Comparison of ENCODE assay signal across 11 cellular contexts in the genomic region with DNA sequence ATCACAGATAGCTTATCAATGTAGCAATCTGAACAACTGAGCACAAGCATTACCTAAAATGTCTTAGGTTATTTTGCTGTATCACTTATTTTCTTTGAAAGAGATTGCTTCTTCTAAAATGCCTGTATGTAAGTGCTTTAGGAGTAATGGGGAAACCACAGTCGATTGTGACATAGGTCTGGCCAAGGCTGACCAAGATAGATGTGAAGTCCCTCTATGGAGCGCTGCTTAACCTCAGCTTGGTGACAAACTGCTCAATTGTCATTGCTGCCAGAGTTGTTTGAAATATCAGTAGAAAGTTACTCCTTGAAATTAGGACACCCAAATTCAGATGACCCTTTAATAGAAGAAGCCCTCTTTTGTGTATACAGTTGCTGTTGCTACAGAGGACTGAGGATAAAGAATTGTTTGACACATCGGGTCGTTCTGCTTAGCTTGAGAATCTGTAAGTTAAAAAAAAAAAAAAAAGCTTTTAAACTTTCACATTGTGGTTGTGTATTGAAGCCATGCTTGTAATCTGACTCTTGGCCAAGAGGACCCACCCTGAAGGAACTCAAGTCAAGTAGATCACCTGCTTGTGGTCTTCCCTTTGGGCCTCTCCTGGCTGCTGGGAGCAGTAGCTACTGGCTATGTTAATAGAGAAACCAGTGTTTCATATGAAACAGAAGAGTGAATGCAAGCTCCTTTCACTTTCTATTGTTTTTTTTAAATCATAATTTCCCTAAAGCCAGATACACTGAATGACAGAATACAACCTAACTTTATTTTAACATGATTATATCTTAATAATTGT.
A peak's percentile ranks its signal among the peaks of the same experiment; 100 is the strongest.
DNase-seq lines count a peak whose midpoint lies in the region; ATAC-seq lines count a peak whose summit lies in the region.
"Had no signal": no experiment of that assay in that cellular context is flagged by ENCODE, and none has a peak within 500 bp of the region (broad histone marks: within the 10 kb centered on the region; RNA-seq: fewer than 3 reads in every experiment).

No MANE protein-coding gene starts in this region.

- no peak overlapping the region for H3K4me3 Mint-ChIP-seq in activated naive CD8-positive, alpha-beta T cell treated with anti-CD3 and anti-CD28 coated beads, Interleukin-2, amount 50 U/mL, for 24 hours

- peak; percentile 93 for ATAC-seq in GM19025 (IDR thresholded peaks at IDR 0.05; ENCODE audit: low read depth, unreplicated experiment)
- ATAC-seq in HG02642 (IDR thresholded peaks at IDR 0.05; ENCODE audit: poor library complexity, unreplicated experiment) = peak; percentile 90
- ATAC-seq in HG03469 (IDR thresholded peaks at IDR 0.05; ENCODE audit: unreplicated experiment) = peak; percentile 92
- ATAC-seq in activated naive CD8-positive, alpha-beta T cell treated with anti-CD3 and anti-CD28 coated beads, Interleukin-2, amount 50 U/mL, for 24 hours = no peak
- ATAC-seq: esophagus mucosa had no signal

- no peak overlapping the region for H3K27ac Mint-ChIP-seq in activated naive CD8-positive, alpha-beta T cell treated with anti-CD3 and anti-CD28 coated beads, Interleukin-2, amount 50 U/mL, for 24 hours

- H3K36me3 Mint-ChIP-seq in activated naive CD8-positive, alpha-beta T cell treated with anti-CD3 and anti-CD28 coated beads, Interleukin-2, amount 50 U/mL, for 24 hours (ENCODE audit: low read depth) = no peaks in the 10 kb centered on the region

- peak; percentile 17 for DNase-seq in COLO668 (lab: John Stamatoyannopoulos, UW; ENCODE audit: unreplicated experiment)
- DNase-seq in hepatic stellate cell (ENCODE audit: low spot score) = no peak
- no peak for DNase-seq in effector CD8-positive, alpha-beta T cell (lab: John Stamatoyannopoulos, UW)
- no peak for DNase-seq in activated naive CD8-positive, alpha-beta T cell treated with anti-CD3 and anti-CD28 coated beads, Interleukin-2, amount 50 U/mL, for 24 hours
- DNase-seq in activated CD4-positive, alpha-beta T cell treated with anti-CD3 and anti-CD28 coated beads, Interleukin-2, amount 50 U/mL, for 1 hour = no peak
- DNase-seq: islet precursor cell, occipital lobe had no signal

- H3K4me1 Mint-ChIP-seq in activated naive CD8-positive, alpha-beta T cell treated with anti-CD3 and anti-CD28 coated beads, Interleukin-2, amount 50 U/mL, for 24 hours = no peaks in the 10 kb centered on the region

- no peaks in the 10 kb centered on the region for H3K27me3 Mint-ChIP-seq in activated naive CD8-positive, alpha-beta T cell treated with anti-CD3 and anti-CD28 coated beads, Interleukin-2, amount 50 U/mL, for 24 hours

- no peaks in the 10 kb centered on the region for H3K9me3 Mint-ChIP-seq in activated naive CD8-positive, alpha-beta T cell treated with anti-CD3 and anti-CD28 coated beads, Interleukin-2, amount 50 U/mL, for 24 hours
